In the genomic region with DNA sequence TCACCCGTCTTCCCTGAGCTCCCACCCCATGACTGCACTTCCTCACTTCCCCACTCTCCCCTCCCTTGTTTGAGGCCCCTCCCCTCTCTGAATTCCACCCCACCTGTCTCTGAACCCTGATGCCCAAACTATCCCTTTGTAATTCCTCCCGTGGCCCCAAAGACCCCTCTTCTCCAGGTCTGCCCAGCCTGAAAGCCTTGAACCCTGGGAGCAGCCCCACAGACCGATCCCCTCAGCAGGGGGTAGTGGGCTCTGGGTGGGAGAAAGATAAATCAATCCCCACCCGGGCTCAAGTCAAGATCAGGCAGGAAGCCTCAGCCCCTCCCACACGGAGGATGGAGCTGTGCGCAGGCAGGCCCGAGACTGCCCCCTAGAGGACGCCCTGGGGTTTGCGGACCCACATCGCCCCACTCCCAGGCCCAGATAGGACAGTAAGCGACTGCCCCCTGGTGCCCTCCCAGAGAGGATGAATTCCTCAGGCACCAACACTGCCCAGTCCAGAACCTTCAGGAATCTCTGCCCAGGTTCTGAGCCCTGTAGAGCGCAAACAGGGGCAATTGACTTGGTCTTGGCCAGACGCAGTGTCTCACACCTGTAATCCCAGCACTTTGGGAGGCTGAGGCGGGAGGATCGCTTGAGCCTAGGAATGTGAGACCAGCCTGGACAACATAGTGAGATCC, we compare ENCODE assay signal across 1 cellular context.
A peak's percentile ranks its signal among the peaks of the same experiment; 100 is the strongest.
TF ChIP-seq lines count a peak whose summit lies in the region.

No MANE protein-coding gene starts in this region.

TF ChIP-seq in K562, 482 proteins besides CTCF, POLR2A, EP300 and RAD21 (continued from another document and continues in another):
- 0 out of 2 replicates have a peak, but pooled peaks have one; percentile 29 for TF ChIP-seq TAF7 (tag; IDR thresholded peaks at IDR 0.05)
- TF ChIP-seq ZKSCAN8 (CRISPR knock-in tag; IDR thresholded peaks at IDR 0.05): no peak
- TF ChIP-seq, protein P1, sequence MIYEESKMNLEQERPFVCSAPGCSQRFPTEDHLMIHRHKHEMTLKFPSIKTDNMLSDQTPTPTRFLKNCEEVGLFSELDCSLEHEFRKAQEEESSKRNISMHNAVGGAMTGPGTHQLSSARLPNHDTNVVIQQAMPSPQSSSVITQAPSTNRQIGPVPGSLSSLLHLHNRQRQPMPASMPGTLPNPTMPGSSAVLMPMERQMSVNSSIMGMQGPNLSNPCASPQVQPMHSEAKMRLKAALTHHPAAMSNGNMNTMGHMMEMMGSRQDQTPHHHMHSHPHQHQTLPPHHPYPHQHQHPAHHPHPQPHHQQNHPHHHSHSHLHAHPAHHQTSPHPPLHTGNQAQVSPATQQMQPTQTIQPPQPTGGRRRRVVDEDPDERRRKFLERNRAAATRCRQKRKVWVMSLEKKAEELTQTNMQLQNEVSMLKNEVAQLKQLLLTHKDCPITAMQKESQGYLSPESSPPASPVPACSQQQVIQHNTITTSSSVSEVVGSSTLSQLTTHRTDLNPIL (CRISPR knock-in tag; IDR thresholded peaks at IDR 0.05): no peak
- TF ChIP-seq NRF1 (conservative IDR thresholded peaks at IDR 0.05 in 1 of 2, IDR thresholded peaks at IDR 0.05 in 1 of 2): peak; percentile 59 to 65; a peak in 3 of 4 replicates
- no peak for TF ChIP-seq ZNF583 (CRISPR knock-in tag; IDR thresholded peaks at IDR 0.05)
- TF ChIP-seq HLTF (IDR thresholded peaks at IDR 0.05): no peak
- TF ChIP-seq HNRNPLL (IDR thresholded peaks at IDR 0.05; ENCODE audit: low read depth, low read length, poor library complexity, severe bottlenecking): no peak
- TF ChIP-seq, protein P2, sequence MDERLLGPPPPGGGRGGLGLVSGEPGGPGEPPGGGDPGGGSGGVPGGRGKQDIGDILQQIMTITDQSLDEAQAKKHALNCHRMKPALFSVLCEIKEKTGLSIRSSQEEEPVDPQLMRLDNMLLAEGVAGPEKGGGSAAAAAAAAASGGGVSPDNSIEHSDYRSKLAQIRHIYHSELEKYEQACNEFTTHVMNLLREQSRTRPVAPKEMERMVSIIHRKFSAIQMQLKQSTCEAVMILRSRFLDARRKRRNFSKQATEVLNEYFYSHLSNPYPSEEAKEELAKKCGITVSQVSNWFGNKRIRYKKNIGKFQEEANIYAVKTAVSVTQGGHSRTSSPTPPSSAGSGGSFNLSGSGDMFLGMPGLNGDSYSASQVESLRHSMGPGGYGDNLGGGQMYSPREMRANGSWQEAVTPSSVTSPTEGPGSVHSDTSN (CRISPR knock-in tag; IDR thresholded peaks at IDR 0.05; ENCODE audit: low read depth): no peak
- TF ChIP-seq, protein P2 (tag; conservative IDR thresholded peaks at IDR 0.05; ENCODE audit: low read depth): peak; percentile 83
- no peak for TF ChIP-seq BDP1 (IDR thresholded peaks at IDR 0.05; ENCODE audit: insufficient read depth, insufficient read length)
- TF ChIP-seq ATF7 (IDR thresholded peaks at IDR 0.05): peak; percentile 80
- TF ChIP-seq HOXB6 (CRISPR knock-in tag; IDR thresholded peaks at IDR 0.05; ENCODE audit: borderline replicate concordance): no peak
- TF ChIP-seq ZNF764 (CRISPR knock-in tag; IDR thresholded peaks at IDR 0.05; ENCODE audit: low read depth): no peak
- TF ChIP-seq ZNF780A (CRISPR knock-in tag; IDR thresholded peaks at IDR 0.05): no peak
- TF ChIP-seq KLF10 (CRISPR knock-in tag; IDR thresholded peaks at IDR 0.05): no peak
- TF ChIP-seq, protein P3, sequence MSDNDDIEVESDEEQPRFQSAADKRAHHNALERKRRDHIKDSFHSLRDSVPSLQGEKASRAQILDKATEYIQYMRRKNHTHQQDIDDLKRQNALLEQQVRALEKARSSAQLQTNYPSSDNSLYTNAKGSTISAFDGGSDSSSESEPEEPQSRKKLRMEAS (CRISPR knock-in tag; IDR thresholded peaks at IDR 0.05): no peak; the same call in 1 of the 2 replicates
- no peak for TF ChIP-seq CCAR2 (IDR thresholded peaks at IDR 0.05; ENCODE audit: low read depth, low read length)
- TF ChIP-seq SRSF3 (IDR thresholded peaks at IDR 0.05; ENCODE audit: insufficient read depth, low read length): no peak
- peak; percentile 78; the same call in 1 of the 2 replicates for TF ChIP-seq KLF13 (tag; IDR thresholded peaks at IDR 0.05; ENCODE audit: borderline replicate concordance, low read depth)
- TF ChIP-seq, protein P4, sequence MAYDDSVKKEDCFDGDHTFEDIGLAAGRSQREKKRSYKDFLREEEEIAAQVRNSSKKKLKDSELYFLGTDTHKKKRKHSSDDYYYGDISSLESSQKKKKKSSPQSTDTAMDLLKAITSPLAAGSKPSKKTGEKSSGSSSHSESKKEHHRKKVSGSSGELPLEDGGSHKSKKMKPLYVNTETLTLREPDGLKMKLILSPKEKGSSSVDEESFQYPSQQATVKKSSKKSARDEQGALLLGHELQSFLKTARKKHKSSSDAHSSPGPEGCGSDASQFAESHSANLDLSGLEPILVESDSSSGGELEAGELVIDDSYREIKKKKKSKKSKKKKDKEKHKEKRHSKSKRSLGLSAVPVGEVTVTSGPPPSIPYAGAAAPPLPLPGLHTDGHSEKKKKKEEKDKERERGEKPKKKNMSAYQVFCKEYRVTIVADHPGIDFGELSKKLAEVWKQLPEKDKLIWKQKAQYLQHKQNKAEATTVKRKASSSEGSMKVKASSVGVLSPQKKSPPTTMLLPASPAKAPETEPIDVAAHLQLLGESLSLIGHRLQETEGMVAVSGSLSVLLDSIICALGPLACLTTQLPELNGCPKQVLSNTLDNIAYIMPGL (CRISPR knock-in tag; IDR thresholded peaks at IDR 0.05): peak; percentile 76; the same call in 1 of the 2 replicates
- no peak for TF ChIP-seq RNF2 (IDR thresholded peaks at IDR 0.05)
- TF ChIP-seq ILF3 (IDR thresholded peaks at IDR 0.05; ENCODE audit: borderline replicate concordance): no peak
- no peak for TF ChIP-seq CSDE1 (IDR thresholded peaks at IDR 0.05)
- no peak for TF ChIP-seq POLR2B (IDR thresholded peaks at IDR 0.05; ENCODE audit: low read depth, partially characterized antibody)
- no peak for TF ChIP-seq POLR3G (IDR thresholded peaks at IDR 0.05; ENCODE audit: extremely low read depth, insufficient read length, insufficient replicate concordance)
- peak; percentile 67; the same call in 1 of the 2 replicates for TF ChIP-seq SPI1 (IDR thresholded peaks at IDR 0.05; ENCODE audit: borderline replicate concordance, low read depth, low read length)
- peak; percentile 90 for TF ChIP-seq RBM25 (IDR thresholded peaks at IDR 0.05; ENCODE audit: low read depth, low read length, severe bottlenecking)
- TF ChIP-seq HMG20B (CRISPR knock-in tag; IDR thresholded peaks at IDR 0.05): no peak
- TF ChIP-seq BRD9 (IDR thresholded peaks at IDR 0.05; ENCODE audit: low read depth, partially characterized antibody): no peak
- TF ChIP-seq IRF2 (CRISPR knock-in tag; IDR thresholded peaks at IDR 0.05): no peak
- TF ChIP-seq HMGN3 (IDR thresholded peaks at IDR 0.05; ENCODE audit: borderline replicate concordance, extremely low read depth, insufficient read length, low read depth, low read length): no peak
- TF ChIP-seq TAF9B (IDR thresholded peaks at IDR 0.05; ENCODE audit: partially characterized antibody): no peak
- TF ChIP-seq, protein P5, sequence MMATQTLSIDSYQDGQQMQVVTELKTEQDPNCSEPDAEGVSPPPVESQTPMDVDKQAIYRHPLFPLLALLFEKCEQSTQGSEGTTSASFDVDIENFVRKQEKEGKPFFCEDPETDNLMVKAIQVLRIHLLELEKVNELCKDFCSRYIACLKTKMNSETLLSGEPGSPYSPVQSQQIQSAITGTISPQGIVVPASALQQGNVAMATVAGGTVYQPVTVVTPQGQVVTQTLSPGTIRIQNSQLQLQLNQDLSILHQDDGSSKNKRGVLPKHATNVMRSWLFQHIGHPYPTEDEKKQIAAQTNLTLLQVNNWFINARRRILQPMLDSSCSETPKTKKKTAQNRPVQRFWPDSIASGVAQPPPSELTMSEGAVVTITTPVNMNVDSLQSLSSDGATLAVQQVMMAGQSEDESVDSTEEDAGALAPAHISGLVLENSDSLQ (IDR thresholded peaks at IDR 0.05): peak; percentile 81
- TF ChIP-seq ETV5 (CRISPR knock-in tag; IDR thresholded peaks at IDR 0.05; ENCODE audit: low read depth): peak; percentile 89
- TF ChIP-seq ZNF695 (CRISPR knock-in tag; IDR thresholded peaks at IDR 0.05): no peak
- peak; percentile 79 to 93 for TF ChIP-seq TBL1XR1 (IDR thresholded peaks at IDR 0.05; ENCODE audit: low read length in 2 of 2)
- no peak for TF ChIP-seq EP400 (IDR thresholded peaks at IDR 0.05)
- TF ChIP-seq, protein P6, sequence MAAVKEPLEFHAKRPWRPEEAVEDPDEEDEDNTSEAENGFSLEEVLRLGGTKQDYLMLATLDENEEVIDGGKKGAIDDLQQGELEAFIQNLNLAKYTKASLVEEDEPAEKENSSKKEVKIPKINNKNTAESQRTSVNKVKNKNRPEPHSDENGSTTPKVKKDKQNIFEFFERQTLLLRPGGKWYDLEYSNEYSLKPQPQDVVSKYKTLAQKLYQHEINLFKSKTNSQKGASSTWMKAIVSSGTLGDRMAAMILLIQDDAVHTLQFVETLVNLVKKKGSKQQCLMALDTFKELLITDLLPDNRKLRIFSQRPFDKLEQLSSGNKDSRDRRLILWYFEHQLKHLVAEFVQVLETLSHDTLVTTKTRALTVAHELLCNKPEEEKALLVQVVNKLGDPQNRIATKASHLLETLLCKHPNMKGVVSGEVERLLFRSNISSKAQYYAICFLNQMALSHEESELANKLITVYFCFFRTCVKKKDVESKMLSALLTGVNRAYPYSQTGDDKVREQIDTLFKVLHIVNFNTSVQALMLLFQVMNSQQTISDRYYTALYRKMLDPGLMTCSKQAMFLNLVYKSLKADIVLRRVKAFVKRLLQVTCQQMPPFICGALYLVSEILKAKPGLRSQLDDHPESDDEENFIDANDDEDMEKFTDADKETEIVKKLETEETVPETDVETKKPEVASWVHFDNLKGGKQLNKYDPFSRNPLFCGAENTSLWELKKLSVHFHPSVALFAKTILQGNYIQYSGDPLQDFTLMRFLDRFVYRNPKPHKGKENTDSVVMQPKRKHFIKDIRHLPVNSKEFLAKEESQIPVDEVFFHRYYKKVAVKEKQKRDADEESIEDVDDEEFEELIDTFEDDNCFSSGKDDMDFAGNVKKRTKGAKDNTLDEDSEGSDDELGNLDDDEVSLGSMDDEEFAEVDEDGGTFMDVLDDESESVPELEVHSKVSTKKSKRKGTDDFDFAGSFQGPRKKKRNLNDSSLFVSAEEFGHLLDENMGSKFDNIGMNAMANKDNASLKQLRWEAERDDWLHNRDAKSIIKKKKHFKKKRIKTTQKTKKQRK (IDR thresholded peaks at IDR 0.05; ENCODE audit: borderline replicate concordance, low read depth, low read length): no peak
- TF ChIP-seq ZBTB1 (CRISPR knock-in tag; IDR thresholded peaks at IDR 0.05; ENCODE audit: borderline replicate concordance, low read depth): no peak
- peak; percentile 70; the same call in 1 of the 2 replicates for TF ChIP-seq NR2C2 (CRISPR knock-in tag; IDR thresholded peaks at IDR 0.05)
- no peak for TF ChIP-seq NR2C2 (tag; IDR thresholded peaks at IDR 0.05)
- no peak for TF ChIP-seq YBX1 (IDR thresholded peaks at IDR 0.05)
- TF ChIP-seq, protein P7, sequence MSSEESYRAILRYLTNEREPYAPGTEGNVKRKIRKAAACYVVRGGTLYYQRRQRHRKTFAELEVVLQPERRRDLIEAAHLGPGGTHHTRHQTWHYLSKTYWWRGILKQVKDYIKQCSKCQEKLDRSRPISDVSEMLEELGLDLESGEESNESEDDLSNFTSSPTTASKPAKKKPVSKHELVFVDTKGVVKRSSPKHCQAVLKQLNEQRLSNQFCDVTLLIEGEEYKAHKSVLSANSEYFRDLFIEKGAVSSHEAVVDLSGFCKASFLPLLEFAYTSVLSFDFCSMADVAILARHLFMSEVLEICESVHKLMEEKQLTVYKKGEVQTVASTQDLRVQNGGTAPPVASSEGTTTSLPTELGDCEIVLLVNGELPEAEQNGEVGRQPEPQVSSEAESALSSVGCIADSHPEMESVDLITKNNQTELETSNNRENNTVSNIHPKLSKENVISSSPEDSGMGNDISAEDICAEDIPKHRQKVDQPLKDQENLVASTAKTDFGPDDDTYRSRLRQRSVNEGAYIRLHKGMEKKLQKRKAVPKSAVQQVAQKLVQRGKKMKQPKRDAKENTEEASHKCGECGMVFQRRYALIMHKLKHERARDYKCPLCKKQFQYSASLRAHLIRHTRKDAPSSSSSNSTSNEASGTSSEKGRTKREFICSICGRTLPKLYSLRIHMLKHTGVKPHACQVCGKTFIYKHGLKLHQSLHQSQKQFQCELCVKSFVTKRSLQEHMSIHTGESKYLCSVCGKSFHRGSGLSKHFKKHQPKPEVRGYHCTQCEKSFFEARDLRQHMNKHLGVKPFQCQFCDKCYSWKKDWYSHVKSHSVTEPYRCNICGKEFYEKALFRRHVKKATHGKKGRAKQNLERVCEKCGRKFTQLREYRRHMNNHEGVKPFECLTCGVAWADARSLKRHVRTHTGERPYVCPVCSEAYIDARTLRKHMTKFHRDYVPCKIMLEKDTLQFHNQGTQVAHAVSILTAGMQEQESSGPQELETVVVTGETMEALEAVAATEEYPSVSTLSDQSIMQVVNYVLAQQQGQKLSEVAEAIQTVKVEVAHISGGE (CRISPR knock-in tag; IDR thresholded peaks at IDR 0.05): no peak
- TF ChIP-seq ZNF197 (CRISPR knock-in tag; IDR thresholded peaks at IDR 0.05; ENCODE audit: low read depth): no peak
- TF ChIP-seq, protein P8, sequence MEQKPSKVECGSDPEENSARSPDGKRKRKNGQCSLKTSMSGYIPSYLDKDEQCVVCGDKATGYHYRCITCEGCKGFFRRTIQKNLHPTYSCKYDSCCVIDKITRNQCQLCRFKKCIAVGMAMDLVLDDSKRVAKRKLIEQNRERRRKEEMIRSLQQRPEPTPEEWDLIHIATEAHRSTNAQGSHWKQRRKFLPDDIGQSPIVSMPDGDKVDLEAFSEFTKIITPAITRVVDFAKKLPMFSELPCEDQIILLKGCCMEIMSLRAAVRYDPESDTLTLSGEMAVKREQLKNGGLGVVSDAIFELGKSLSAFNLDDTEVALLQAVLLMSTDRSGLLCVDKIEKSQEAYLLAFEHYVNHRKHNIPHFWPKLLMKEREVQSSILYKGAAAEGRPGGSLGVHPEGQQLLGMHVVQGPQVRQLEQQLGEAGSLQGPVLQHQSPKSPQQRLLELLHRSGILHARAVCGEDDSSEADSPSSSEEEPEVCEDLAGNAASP (IDR thresholded peaks at IDR 0.05): no peak
- TF ChIP-seq FUS (optimal IDR thresholded peaks at IDR 0.05; ENCODE audit: low read depth, low read length): no peak
- TF ChIP-seq OTX1 (CRISPR knock-in tag; IDR thresholded peaks at IDR 0.05): no peak
- TF ChIP-seq ZNF253 (CRISPR knock-in tag; conservative IDR thresholded peaks at IDR 0.05): no peak
- TF ChIP-seq, protein P9, sequence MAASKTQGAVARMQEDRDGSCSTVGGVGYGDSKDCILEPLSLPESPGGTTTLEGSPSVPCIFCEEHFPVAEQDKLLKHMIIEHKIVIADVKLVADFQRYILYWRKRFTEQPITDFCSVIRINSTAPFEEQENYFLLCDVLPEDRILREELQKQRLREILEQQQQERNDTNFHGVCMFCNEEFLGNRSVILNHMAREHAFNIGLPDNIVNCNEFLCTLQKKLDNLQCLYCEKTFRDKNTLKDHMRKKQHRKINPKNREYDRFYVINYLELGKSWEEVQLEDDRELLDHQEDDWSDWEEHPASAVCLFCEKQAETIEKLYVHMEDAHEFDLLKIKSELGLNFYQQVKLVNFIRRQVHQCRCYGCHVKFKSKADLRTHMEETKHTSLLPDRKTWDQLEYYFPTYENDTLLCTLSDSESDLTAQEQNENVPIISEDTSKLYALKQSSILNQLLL (CRISPR knock-in tag; IDR thresholded peaks at IDR 0.05; ENCODE audit: borderline replicate concordance): no peak
